In genomic region chr1:51072040-51072439, GRCh38 we compare ENCODE assay signal across 22 cellular contexts. TPM values are rescaled to one million over a fixed set of nuclear protein-coding genes. Genes with fewer than 3 reads are reported as not detected.
"Had no signal": no experiment of that assay in that cellular context is flagged by ENCODE, and none has a peak within 500 bp of the region (broad histone marks: within the 10 kb centered on the region; RNA-seq: fewer than 3 reads in every experiment).

No MANE protein-coding gene starts in this region.

- FAIRE-seq: endometrium had no signal

- H3K4me3 ChIP-seq: cardiac muscle cell, dorsolateral prefrontal cortex, esophagus muscularis mucosa, prostate gland, smooth muscle cell, upper lobe of left lung had no signal

- H3K27me3 ChIP-seq: esophagus muscularis mucosa, upper lobe of left lung had no signal

- ATAC-seq: right cardiac atrium; stimulated activated naive CD8-positive, alpha-beta T cell treated with anti-CD3 and anti-CD28 coated beads, Interleukin-15, Interleukin-2, amounts not matched to agents 100 U/mL and 50 U/mL, for 24 hours; T-helper 17 cell had no signal

- H3K9me3 ChIP-seq: esophagus muscularis mucosa, prostate gland, upper lobe of left lung had no signal

- H3K36me3 ChIP-seq: cardiac muscle cell, esophagus muscularis mucosa, prostate gland, upper lobe of left lung had no signal

- H3K4me2 ChIP-seq: smooth muscle cell had no signal

- H3K4me1 Mint-ChIP-seq: nephron had no signal

- H3K27ac ChIP-seq: cardiac muscle cell, dorsolateral prefrontal cortex, esophagus muscularis mucosa, prostate gland, upper lobe of left lung had no signal

- H3K36me3 Mint-ChIP-seq: activated CD4-positive, alpha-beta memory T cell treated with anti-CD3 and anti-CD28 coated beads for 36 hours had no signal

- H3K27ac Mint-ChIP-seq: activated CD4-positive, alpha-beta memory T cell treated with anti-CD3 and anti-CD28 coated beads for 36 hours; activated T-cell treated with anti-CD3 and anti-CD28 coated beads, Interleukin-2, amount 50 U/mL, for 24 hours; nephron; T-helper 17 cell had no signal

- H3K9me3 Mint-ChIP-seq: activated CD4-positive, alpha-beta memory T cell treated with anti-CD3 and anti-CD28 coated beads for 36 hours; activated T-cell treated with anti-CD3 and anti-CD28 coated beads, Interleukin-2, amount 50 U/mL, for 24 hours; nephron had no signal

- H3K4me3 Mint-ChIP-seq: activated CD4-positive, alpha-beta memory T cell treated with anti-CD3 and anti-CD28 coated beads for 36 hours; activated T-cell treated with anti-CD3 and anti-CD28 coated beads, Interleukin-2, amount 50 U/mL, for 24 hours; nephron; T-helper 17 cell had no signal

- H3K4me1 ChIP-seq: esophagus muscularis mucosa, prostate gland, upper lobe of left lung had no signal

- DNase-seq: activated CD4-positive, alpha-beta memory T cell treated with anti-CD3 and anti-CD28 coated beads for 36 hours; activated CD4-positive, alpha-beta T cell treated with anti-CD3 and anti-CD28 coated beads for 1 hour; activated effector memory CD4-positive, alpha-beta T cell treated with Interleukin-2 at 50 U/mL for 16 hours; activated naive CD4-positive, alpha-beta T cell treated with anti-CD3 and anti-CD28 coated beads, Interleukin-2, amount 50 U/mL, for 16 hours; activated T-cell treated with anti-CD3 and anti-CD28 coated beads, Interleukin-2, amount 50 U/mL, for 24 hours; dorsolateral prefrontal cortex; mesenchymal stem cell; stimulated activated naive CD8-positive, alpha-beta T cell treated with anti-CD3 and anti-CD28 coated beads, Interleukin-15, Interleukin-2, amounts not matched to agents 100 U/mL and 50 U/mL, for 24 hours; T-helper 17 cell had no signal

RNA-seq across cellular contexts. Expression of gene C1orf185, which starts 30.0 kb away (rescaled TPM):
- total RNA-seq: activated CD4-positive, alpha-beta memory T cell treated with anti-CD3 and anti-CD28 coated beads for 36 hours; cardiac muscle cell; dorsolateral prefrontal cortex; esophagus muscularis mucosa; kidney epithelial cell; liver; omental fat pad; prostate gland; right cardiac atrium; smooth muscle cell; T-helper 17 cell; temporal lobe; upper lobe of left lung had no signal
- polyA plus RNA-seq: adipose tissue, cardiac muscle cell, liver, right cardiac atrium, smooth muscle cell had no signal
